In genomic region chr4:8582436-8582835, GRCh38 we compare ENCODE assay signal across 28 cellular contexts. TPM values are rescaled to one million over a fixed set of nuclear protein-coding genes. Genes with fewer than 3 reads are reported as not detected.
"Had no signal": no experiment of that assay in that cellular context is flagged by ENCODE, and none has a peak within 500 bp of the region (broad histone marks: within the 10 kb centered on the region; RNA-seq: fewer than 3 reads in every experiment).

No MANE protein-coding gene starts in this region.

- H3K27ac Mint-ChIP-seq: endodermal cell; naive thymus-derived CD8-positive, alpha-beta T cell; neural progenitor cell; stimulated activated effector memory CD8-positive, alpha-beta T cell treated with anti-CD3 and anti-CD28 coated beads, Interleukin-12 subunit alpha, Interleukin-12 subunit beta, amount 100 ng/mL, for 72 hours had no signal

- H3K4me1 Mint-ChIP-seq: stimulated activated effector memory CD8-positive, alpha-beta T cell treated with anti-CD3 and anti-CD28 coated beads, Interleukin-12 subunit alpha, Interleukin-12 subunit beta, amount 100 ng/mL, for 72 hours had no signal

- DNase-seq: effector CD4-positive, alpha-beta T cell; endodermal cell; erythroblast; foreskin keratinocyte; hippocampal formation; kidney glomerular epithelial cell; mammary epithelial cell; mucosa of descending colon; nucleus accumbens; retina; small intestine; stimulated activated CD4-positive, alpha-beta T cell treated with anti-CD3 and anti-CD28 coated beads, Interleukin-4, amount 100 ng/mL, for 1 hour; stimulated activated CD8-positive, alpha-beta memory T cell treated with anti-CD3 and anti-CD28 coated beads, Interleukin-4, amount 100 ng/mL, for 48 hours; stimulated activated naive CD8-positive, alpha-beta T cell treated with anti-CD3 and anti-CD28 coated beads, Interleukin-15, Interleukin-2, amounts not matched to agents 100 U/mL and 50 U/mL, for 24 hours; upper lobe of left lung had no signal

- H3K9me3 ChIP-seq: heart left ventricle, mucosa of descending colon, psoas muscle, suprapubic skin, thyroid gland, upper lobe of left lung, vagina had no signal

- H3K4me3 ChIP-seq: coronary artery, heart left ventricle, mucosa of descending colon, neural progenitor cell, psoas muscle, suprapubic skin, thyroid gland, upper lobe of left lung, vagina had no signal

- H3K27me3 ChIP-seq: thyroid gland had no signal

- H3K4me1 ChIP-seq: foreskin keratinocyte, parathyroid adenoma, psoas muscle had no signal

- H3K4me3 Mint-ChIP-seq: endodermal cell; naive thymus-derived CD8-positive, alpha-beta T cell; neural progenitor cell; stimulated activated effector memory CD8-positive, alpha-beta T cell treated with anti-CD3 and anti-CD28 coated beads, Interleukin-12 subunit alpha, Interleukin-12 subunit beta, amount 100 ng/mL, for 72 hours had no signal

- H3K9me3 Mint-ChIP-seq: endodermal cell; neural progenitor cell; stimulated activated effector memory CD8-positive, alpha-beta T cell treated with anti-CD3 and anti-CD28 coated beads, Interleukin-12 subunit alpha, Interleukin-12 subunit beta, amount 100 ng/mL, for 72 hours had no signal

- ATAC-seq: foreskin keratinocyte; heart left ventricle; mucosa of descending colon; naive thymus-derived CD8-positive, alpha-beta T cell; psoas muscle; stimulated activated effector memory CD8-positive, alpha-beta T cell treated with anti-CD3 and anti-CD28 coated beads, Interleukin-12 subunit alpha, Interleukin-12 subunit beta, amount 100 ng/mL, for 72 hours; stimulated activated naive CD8-positive, alpha-beta T cell treated with anti-CD3 and anti-CD28 coated beads, Interleukin-15, Interleukin-2, amounts not matched to agents 100 U/mL and 50 U/mL, for 24 hours had no signal

- H3K36me3 ChIP-seq: heart left ventricle, neural progenitor cell, suprapubic skin, thyroid gland, upper lobe of left lung, vagina had no signal

- H3K27ac ChIP-seq: coronary artery, foreskin keratinocyte, heart left ventricle, neural progenitor cell, parathyroid adenoma, psoas muscle, suprapubic skin, thyroid gland, upper lobe of left lung, vagina had no signal

- H3K36me3 Mint-ChIP-seq: neural progenitor cell; stimulated activated effector memory CD8-positive, alpha-beta T cell treated with anti-CD3 and anti-CD28 coated beads, Interleukin-12 subunit alpha, Interleukin-12 subunit beta, amount 100 ng/mL, for 72 hours had no signal

RNA-seq across cellular contexts. Expression of gene GPR78, which starts 2.2 kb away (rescaled TPM):
- total RNA-seq: dermis microvascular lymphatic vessel endothelial cell; endothelial cell of umbilical vein; foreskin keratinocyte; liver; mammary epithelial cell; naive thymus-derived CD8-positive, alpha-beta T cell; psoas muscle; suprapubic skin; thyroid gland had no signal
- polyA plus RNA-seq: endothelial cell of umbilical vein; foreskin keratinocyte; heart left ventricle; liver; mammary epithelial cell; naive thymus-derived CD8-positive, alpha-beta T cell; psoas muscle; small intestine had no signal

RNA-seq across cellular contexts. Expression of gene CPZ, which starts 10.1 kb away (rescaled TPM):
- total RNA-seq: dermis microvascular lymphatic vessel endothelial cell; endothelial cell of umbilical vein; foreskin keratinocyte; mammary epithelial cell; naive thymus-derived CD8-positive, alpha-beta T cell; psoas muscle had no signal
- polyA plus RNA-seq: endothelial cell of umbilical vein; foreskin keratinocyte; mammary epithelial cell; naive thymus-derived CD8-positive, alpha-beta T cell had no signal
